In genomic region chr22:32579533-32580220, GRCh38 we compare ENCODE assay signal across 17 cellular contexts.
DNase-seq lines count a peak whose midpoint lies in the region; ATAC-seq, FAIRE-seq and TF ChIP-seq lines count a peak whose summit lies in the region.
"Had no signal": no experiment of that assay in that cellular context is flagged by ENCODE, and none has a peak within 500 bp of the region (broad histone marks: within the 10 kb centered on the region; RNA-seq: fewer than 3 reads in every experiment).

No MANE protein-coding gene starts in this region.

- H3K9me3 ChIP-seq in PC-9 (ENCODE audit: insufficient read depth, low read depth) (no peaks in the 10 kb centered on the region), HepG2 (ENCODE audit: low read length) (no peaks in the 10 kb centered on the region)
- H3K9me3 ChIP-seq: A549 had no signal

- WGBS in HepG2 (ENCODE audit: low lambda C conversion rate), result 11% methylated on average over 7 of the region's 7 CpGs

- H3K9me2 ChIP-seq in PC-9 (ENCODE audit: insufficient read depth), result no peaks in the 10 kb centered on the region

- no peak for TF ChIP-seq CTCF in PC-9 (conservative IDR thresholded peaks at IDR 0.05)
- TF ChIP-seq CTCF in HepG2 (CRISPR knock-in tag; IDR thresholded peaks at IDR 0.05), result no peak

- H3K4me2 ChIP-seq in PC-9, result peak overlapping the region; percentile 29
- H3K4me2 ChIP-seq in HepG2 (ENCODE audit: low read depth, low read length), result peak overlapping the region; percentile 38
- H3K4me2 ChIP-seq: A549 had no signal

- POLR2A ChIA-PET in PC-9 (lab: Charles Lee; ENCODE audit: unreplicated experiment) (no interaction called here), HepG2 (lab: Yijun Ruan, JAX) (interaction anchor here (0.6 to 2.5 kb wide), 8 partner anchors 36 to 50 kb away, joined by 3 to 26 read pairs (median 5); no protein-coding TSS in a partner anchor)

- TF ChIP-seq POLR2A in HepG2 (IDR thresholded peaks at IDR 0.05; ENCODE audit: insufficient read depth in 1 of 2, low read depth in 2 of 2, low read length in 2 of 2), result no peak

- no peak for TF ChIP-seq RAD21 in HepG2 (CRISPR knock-in tag; IDR thresholded peaks at IDR 0.05)

- peak; percentile 18 for DNase-seq in A172 (ENCODE audit: low spot score)
- DNase-seq in PC-9, result peak in 1 of 2 experiments; percentile 54
- peak; percentile 83 for DNase-seq in fibroblast of gingiva (ENCODE audit: low read depth)
- DNase-seq in HepG2 (ENCODE audit: low spot score), result peak; percentile 50
- DNase-seq in NCI-H446 treated with DMSO at 0.1 percent for 48 hours (lab: John Stamatoyannopoulos, UW), result no peak
- no peak for DNase-seq in Ammon's horn (ENCODE audit: low spot score)
- DNase-seq in posterior cingulate gyrus, result no peak
- DNase-seq: activated B cell treated with CpG ODN at 0.5 μM for 24 hours; foreskin keratinocyte; KG1; NCI-H1694; NCI-H748 treated with DMSO at 0.1 percent for 48 hours; nucleus accumbens; SHP77 treated with DMSO at 0.1 percent for 48 hours; stimulated activated CD4-positive, alpha-beta T cell treated with anti-CD3 and anti-CD28 coated beads, Interleukin-15, amount 100 ng/mL, for 24 hours had no signal

- H3K79me2 ChIP-seq in PC-9 (ENCODE audit: low read depth) (no peaks in the 10 kb centered on the region), HepG2 (ENCODE audit: insufficient read depth, low read length) (no peaks in the 10 kb centered on the region)

- H3K4me1 ChIP-seq in PC-9 (replicated peaks; ENCODE audit: insufficient read depth), result peaks cover 43% of the 10 kb centered on the region
- H3K4me1 ChIP-seq in HepG2 (ENCODE audit: insufficient read depth, low read length), result peaks cover 62% of the 10 kb centered on the region
- H3K4me1 ChIP-seq: foreskin keratinocyte had no signal

- H4K20me1 ChIP-seq in PC-9 (ENCODE audit: insufficient read depth) (no peaks in the 10 kb centered on the region), HepG2 (ENCODE audit: insufficient read depth, low read length) (no peaks in the 10 kb centered on the region)

- FAIRE-seq in HepG2 (lab: Jason Lieb, UNC), result no peak
- FAIRE-seq: A549 had no signal

- no peak overlapping the region for H3K4me3 ChIP-seq in PC-9
- no peak overlapping the region for H3K4me3 ChIP-seq in HepG2 (replicated peaks in 1 of 3; ENCODE audit: insufficient read depth in 1 of 3, low read depth in 2 of 3, low read length in 3 of 3)
- H3K4me3 ChIP-seq: A549 had no signal

- CTCF ChIA-PET in PC-9 (lab: Charles Lee), result interaction anchor here (0.6 kb wide), 1 partner anchor 630 kb away, joined by 3 read pairs; no protein-coding TSS in a partner anchor
- CTCF ChIA-PET in HepG2 (lab: Yijun Ruan, JAX; ENCODE audit: low intra/inter-chr PET ratio, low total read pairs), result no interaction called here

- in situ Hi-C loops in HepG2 (cut with HindIII; ENCODE audit: extremely low pct_ligation_motif_present, low pct_unique_long_range_greater_than_20kb), result no loop called here

- no peak overlapping the region for H3K9ac ChIP-seq in HepG2 (ENCODE audit: insufficient read depth, low read depth, low read length)

- H3K27ac ChIP-seq in PC-9 (peak overlapping the region; percentile 11), HepG2 (ENCODE audit: extremely low read length, insufficient read depth, low read length) (peak overlapping the region; percentile 43)
- H3K27ac ChIP-seq: A549, foreskin keratinocyte had no signal

- H2AFZ ChIP-seq in PC-9 (no peak overlapping the region), HepG2 (ENCODE audit: low read length) (no peak overlapping the region)

- H3K36me3 ChIP-seq in PC-9 (ENCODE audit: low read depth) (no peaks in the 10 kb centered on the region), HepG2 (replicated peaks in 1 of 2; ENCODE audit: control insufficient read depth in 1 of 2, insufficient read depth in 2 of 2, low read length in 2 of 2) (no peaks in the 10 kb centered on the region)

- no peaks in the 10 kb centered on the region for H3K27me3 ChIP-seq in PC-9 (ENCODE audit: insufficient read depth, low read depth)
- H3K27me3 ChIP-seq in HepG2 (ENCODE audit: control insufficient read depth in 1 of 2, insufficient read depth in 2 of 2, low read length in 2 of 2), result no peaks in the 10 kb centered on the region
- H3K27me3 ChIP-seq: foreskin keratinocyte had no signal

- TF ChIP-seq EP300 in HepG2 (IDR thresholded peaks at IDR 0.05; ENCODE audit: low read depth in 2 of 2, low read length in 2 of 2) (0 out of 4 replicates have a peak, but pooled peaks of 1 of the 2 experiments have one; percentile 20), HepG2 (CRISPR knock-in tag; IDR thresholded peaks at IDR 0.05; ENCODE audit: borderline replicate concordance) (no peak)

- ATAC-seq in HepG2 (peak; percentile 85), GM19023 (IDR thresholded peaks at IDR 0.05; ENCODE audit: unreplicated experiment) (no peak)
- ATAC-seq: A549, foreskin keratinocyte had no signal

- no TSS peak for BruUV-seq in PC-9 (replicated peaks; lab: Mats Ljungman, UMichigan)
- no TSS peak for BruUV-seq in HepG2 (replicated peaks; lab: Mats Ljungman, UMichigan)

- H3F3A ChIP-seq in PC-9 (ENCODE audit: insufficient read depth, low read depth), result peaks cover 30% of the 10 kb centered on the region

- intact Hi-C loops in PC-9 (cut with micrococcal nuclease; ENCODE audit: unreplicated experiment) (no loop called here), HepG2 (cut with micrococcal nuclease; ENCODE audit: unreplicated experiment) (loop anchor here (1.0 kb wide), 1 partner anchor 20 kb away; no protein-coding TSS in a partner anchor), posterior cingulate gyrus (cut with DNase I) (no loop called here)

TF ChIP-seq in HepG2, 621 proteins besides CTCF, POLR2A, EP300 and RAD21 (continues in another document):
- no peak for TF ChIP-seq KLF9 (CRISPR knock-in tag; IDR thresholded peaks at IDR 0.05; ENCODE audit: low read depth)
- no peak for TF ChIP-seq ZNF468 (CRISPR knock-in tag; IDR thresholded peaks at IDR 0.05)
- TF ChIP-seq SRSF1 (optimal IDR thresholded peaks at IDR 0.05; ENCODE audit: low read depth, low read length), result no peak
- no peak for TF ChIP-seq ZFP91 (CRISPR knock-in tag; IDR thresholded peaks at IDR 0.05; ENCODE audit: borderline replicate concordance)
- TF ChIP-seq HDAC2 (CRISPR knock-in tag; IDR thresholded peaks at IDR 0.05), result peak; percentile 72
- no peak for TF ChIP-seq PBX2 (CRISPR knock-in tag; IDR thresholded peaks at IDR 0.05)
- TF ChIP-seq ZNF34 (CRISPR knock-in tag; IDR thresholded peaks at IDR 0.05; ENCODE audit: borderline replicate concordance), result no peak
- 0 out of 2 replicates have a peak, but pooled peaks have one; percentile 23 for TF ChIP-seq ZSCAN9 (CRISPR knock-in tag; IDR thresholded peaks at IDR 0.05; ENCODE audit: borderline replicate concordance)
- TF ChIP-seq ARNTL (CRISPR knock-in tag; IDR thresholded peaks at IDR 0.05), result no peak
- TF ChIP-seq ATF2 (CRISPR knock-in tag; IDR thresholded peaks at IDR 0.05), result peak; percentile 48; the same call in 1 of the 2 replicates

Comparison
In these comparisons a context has a peak if more than half of its experiments do, and no peak if none do; other contexts are left out.
1. DNase-seq: peak in A172 (single experiment), fibroblast of gingiva (single experiment) and HepG2 (single experiment); none in NCI-H446 treated with DMSO at 0.1 percent for 48 hours (single experiment), Ammon's horn (single experiment) and posterior cingulate gyrus (0 of 10).